ENCODE assay signal across 13 cellular contexts in the genomic region with DNA sequence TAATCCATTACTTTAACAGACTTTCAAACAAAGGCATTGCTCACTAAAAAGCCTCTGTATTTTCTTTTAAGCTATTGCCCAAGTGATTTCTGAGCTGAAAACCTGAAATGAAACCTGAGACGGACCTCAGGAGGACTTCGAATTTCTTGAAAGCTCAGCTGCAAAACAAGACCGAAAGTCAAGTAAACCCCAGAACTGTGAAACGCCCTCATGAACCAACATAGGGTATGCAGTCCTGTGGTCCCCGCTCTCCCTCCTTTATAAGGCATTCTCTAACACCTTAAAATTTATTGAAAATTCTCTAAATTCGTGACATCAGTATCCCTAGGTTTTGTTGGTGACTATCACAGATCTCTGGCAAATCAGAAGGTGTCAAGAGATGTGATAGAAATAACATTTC.
DNase-seq lines count a peak whose midpoint lies in the region; ATAC-seq, FAIRE-seq and TF ChIP-seq lines count a peak whose summit lies in the region.
"Had no signal": no experiment of that assay in that cellular context is flagged by ENCODE, and none has a peak within 500 bp of the region (broad histone marks: within the 10 kb centered on the region; RNA-seq: fewer than 3 reads in every experiment).

No MANE protein-coding gene starts in this region.

- no peak overlapping the region for H3K27ac Mint-ChIP-seq in CD4-positive, alpha-beta memory T cell
- H3K27ac Mint-ChIP-seq: activated T-helper 1 cell treated with anti-CD3 and anti-CD28 coated beads, Interleukin-12 subunit alpha, Interleukin-12 subunit beta, Interleukin-2, Interleukin-4 antibody, amounts not matched to agents 30 ng/mL and 10 ng/mL and 1 ng/mL, durations not matched to agents 14 hours and 24 hours and 36 hours had no signal

- DNase-seq in CD4-positive, alpha-beta memory T cell, result no peak
- DNase-seq in frontal cortex (ENCODE audit: low spot score in 2 of 2) (no peak), upper lobe of right lung (no peak), kidney tubule cell (ENCODE audit: low spot score) (no peak)
- DNase-seq: foreskin melanocyte, NCI-H1436 treated with DMSO at 0.1 percent for 48 hours, trophoblast cell had no signal

- no peaks in the 10 kb centered on the region for H3K4me1 ChIP-seq in CD4-positive, alpha-beta memory T cell (ENCODE audit: insufficient read depth, low read length)
- no peaks in the 10 kb centered on the region for H3K4me1 ChIP-seq in upper lobe of right lung

- H3K36me3 ChIP-seq in CD4-positive, alpha-beta memory T cell (ENCODE audit: insufficient read depth, low read length), result no peaks in the 10 kb centered on the region
- no peaks in the 10 kb centered on the region for H3K36me3 ChIP-seq in upper lobe of right lung

- TF ChIP-seq CTCF in GM12875 (IDR thresholded peaks at IDR 0.05; ENCODE audit: borderline replicate concordance, insufficient read depth, low read depth, low read length) (no peak), upper lobe of right lung (IDR thresholded peaks at IDR 0.05) (no peak)

- H3K4me3 Mint-ChIP-seq in CD4-positive, alpha-beta memory T cell, result no peak overlapping the region
- H3K4me3 Mint-ChIP-seq: activated T-helper 1 cell treated with anti-CD3 and anti-CD28 coated beads, Interleukin-12 subunit alpha, Interleukin-12 subunit beta, Interleukin-2, Interleukin-4 antibody, amounts not matched to agents 30 ng/mL and 10 ng/mL and 1 ng/mL, durations not matched to agents 14 hours and 24 hours and 36 hours had no signal

- H3K9me3 Mint-ChIP-seq in CD4-positive, alpha-beta memory T cell, result no peaks in the 10 kb centered on the region
- H3K9me3 Mint-ChIP-seq: activated T-helper 1 cell treated with anti-CD3 and anti-CD28 coated beads, Interleukin-12 subunit alpha, Interleukin-12 subunit beta, Interleukin-2, Interleukin-4 antibody, amounts not matched to agents 30 ng/mL and 10 ng/mL and 1 ng/mL, durations not matched to agents 14 hours and 24 hours and 36 hours had no signal

- intact Hi-C loops in CD4-positive, alpha-beta memory T cell (cut with micrococcal nuclease), result no loop called here
- intact Hi-C loops in upper lobe of right lung (cut with DNase I), result no loop called here

- H3K4me3 ChIP-seq in GM12875 (ENCODE audit: low read depth, low read length), result peak overlapping the region; percentile 8
- H3K4me3 ChIP-seq in CD4-positive, alpha-beta memory T cell (ENCODE audit: low read length in 2 of 2), result no peak overlapping the region
- no peak overlapping the region for H3K4me3 ChIP-seq in upper lobe of right lung
- H3K4me3 ChIP-seq: lung had no signal

- H3K27me3 Mint-ChIP-seq in CD4-positive, alpha-beta memory T cell, result no peaks in the 10 kb centered on the region

- H3K27me3 ChIP-seq in CD4-positive, alpha-beta memory T cell (ENCODE audit: insufficient read depth, low read length), result no peaks in the 10 kb centered on the region
- H3K27me3 ChIP-seq in upper lobe of right lung, result no peaks in the 10 kb centered on the region

- POLR2A ChIA-PET in CD4-positive, alpha-beta memory T cell (lab: Charles Lee; ENCODE audit: partially characterized antibody), result no interaction called here

- no peak overlapping the region for H3K27ac ChIP-seq in CD4-positive, alpha-beta memory T cell (ENCODE audit: low read depth, low read length)
- H3K27ac ChIP-seq in upper lobe of right lung, result no peak overlapping the region

- ATAC-seq in GM19395 (IDR thresholded peaks at IDR 0.05; ENCODE audit: unreplicated experiment), result peak; percentile 84
- ATAC-seq in HG02798 (IDR thresholded peaks at IDR 0.05; ENCODE audit: poor library complexity, unreplicated experiment), result peak; percentile 81
- ATAC-seq in HG03469 (IDR thresholded peaks at IDR 0.05; ENCODE audit: unreplicated experiment), result peak; percentile 58
- ATAC-seq in upper lobe of right lung, result no peak

- H3K9me3 ChIP-seq in CD4-positive, alpha-beta memory T cell (ENCODE audit: control insufficient read depth in 1 of 2, low read length in 2 of 2), result no peaks in the 10 kb centered on the region
- no peaks in the 10 kb centered on the region for H3K9me3 ChIP-seq in upper lobe of right lung

- H3K4me1 Mint-ChIP-seq in CD4-positive, alpha-beta memory T cell, result peaks cover 0 to 12% (median 4%) of the 10 kb centered on the region in 4 donors

- H3K36me3 Mint-ChIP-seq in CD4-positive, alpha-beta memory T cell, result peaks cover 27% of the 10 kb centered on the region in 2 donors

- FAIRE-seq in frontal cortex (lab: Jason Lieb, UNC), result no peak

- CTCF ChIA-PET in CD4-positive, alpha-beta memory T cell (lab: Charles Lee; ENCODE audit: partially characterized antibody), result interaction anchor here (3.1 kb wide), 1 partner anchor 31 kb away, joined by 11 read pairs; no protein-coding TSS in a partner anchor
